ENCODE assay signal across 1 cellular context in the genomic region with DNA sequence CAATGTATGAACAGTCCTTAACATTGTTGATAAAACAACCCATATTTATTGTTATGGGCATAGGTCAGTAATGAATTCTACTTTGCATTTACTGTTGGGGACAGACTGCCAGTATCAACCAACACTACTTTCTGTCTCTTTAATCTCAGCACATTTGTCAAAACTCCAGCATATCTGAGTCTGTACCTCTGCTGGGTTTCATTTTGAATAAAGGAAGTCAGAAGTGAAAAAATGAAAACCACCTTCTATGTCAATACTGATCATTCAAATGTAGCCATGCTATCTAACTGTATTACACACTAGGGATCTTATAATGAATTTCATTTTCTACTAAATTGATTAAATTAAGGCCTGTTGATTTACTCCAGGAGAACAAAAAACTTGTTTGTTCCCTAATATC.
TF ChIP-seq lines count a peak whose summit lies in the region.

No MANE protein-coding gene starts in this region.

TF ChIP-seq in SK-N-SH, 30 proteins besides CTCF, POLR2A, EP300 and RAD21 (continued from another document):
- TF ChIP-seq, protein P1, sequence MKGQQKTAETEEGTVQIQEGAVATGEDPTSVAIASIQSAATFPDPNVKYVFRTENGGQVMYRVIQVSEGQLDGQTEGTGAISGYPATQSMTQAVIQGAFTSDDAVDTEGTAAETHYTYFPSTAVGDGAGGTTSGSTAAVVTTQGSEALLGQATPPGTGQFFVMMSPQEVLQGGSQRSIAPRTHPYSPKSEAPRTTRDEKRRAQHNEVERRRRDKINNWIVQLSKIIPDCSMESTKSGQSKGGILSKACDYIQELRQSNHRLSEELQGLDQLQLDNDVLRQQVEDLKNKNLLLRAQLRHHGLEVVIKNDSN (IDR thresholded peaks at IDR 0.05; ENCODE audit: borderline replicate concordance, low read depth), result no peak
- TF ChIP-seq TCF12 (IDR thresholded peaks at IDR 0.05) (no peak), TEAD4 (IDR thresholded peaks at IDR 0.05; ENCODE audit: borderline replicate concordance, insufficient read depth) (no peak)
- TF ChIP-seq, protein P2, sequence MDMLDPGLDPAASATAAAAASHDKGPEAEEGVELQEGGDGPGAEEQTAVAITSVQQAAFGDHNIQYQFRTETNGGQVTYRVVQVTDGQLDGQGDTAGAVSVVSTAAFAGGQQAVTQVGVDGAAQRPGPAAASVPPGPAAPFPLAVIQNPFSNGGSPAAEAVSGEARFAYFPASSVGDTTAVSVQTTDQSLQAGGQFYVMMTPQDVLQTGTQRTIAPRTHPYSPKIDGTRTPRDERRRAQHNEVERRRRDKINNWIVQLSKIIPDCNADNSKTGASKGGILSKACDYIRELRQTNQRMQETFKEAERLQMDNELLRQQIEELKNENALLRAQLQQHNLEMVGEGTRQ (IDR thresholded peaks at IDR 0.05; ENCODE audit: borderline replicate concordance, low read depth, low read length), result no peak
- TF ChIP-seq, protein P3, sequence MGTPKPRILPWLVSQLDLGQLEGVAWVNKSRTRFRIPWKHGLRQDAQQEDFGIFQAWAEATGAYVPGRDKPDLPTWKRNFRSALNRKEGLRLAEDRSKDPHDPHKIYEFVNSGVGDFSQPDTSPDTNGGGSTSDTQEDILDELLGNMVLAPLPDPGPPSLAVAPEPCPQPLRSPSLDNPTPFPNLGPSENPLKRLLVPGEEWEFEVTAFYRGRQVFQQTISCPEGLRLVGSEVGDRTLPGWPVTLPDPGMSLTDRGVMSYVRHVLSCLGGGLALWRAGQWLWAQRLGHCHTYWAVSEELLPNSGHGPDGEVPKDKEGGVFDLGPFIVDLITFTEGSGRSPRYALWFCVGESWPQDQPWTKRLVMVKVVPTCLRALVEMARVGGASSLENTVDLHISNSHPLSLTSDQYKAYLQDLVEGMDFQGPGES (IDR thresholded peaks at IDR 0.05; ENCODE audit: low read depth, low read length), result no peak
